ENCODE assay signal across 8 cellular contexts in genomic region chr19:36009220-36009619, GRCh38. TPM values are rescaled to one million over a fixed set of nuclear protein-coding genes. Genes with fewer than 3 reads are reported as not detected.
DNase-seq lines count a peak whose midpoint lies in the region; ATAC-seq and TF ChIP-seq lines count a peak whose summit lies in the region.

No MANE protein-coding gene starts in this region.

- H3K27me3 ChIP-seq in testis = no peaks in the 10 kb centered on the region

- peak; percentile 59 for DNase-seq in NCI-H2196 treated with DMSO at 0.1 percent for 48 hours (lab: John Stamatoyannopoulos, UW; ENCODE audit: unreplicated experiment)
- peak; percentile 54 for DNase-seq in activated CD8-positive, alpha-beta memory T cell treated with anti-CD3 and anti-CD28 coated beads, Interleukin-2, amount 10 ng/mL, durations not matched to agents 7 days and 5 days
- peak; percentile 69 for DNase-seq in erythroblast (lab: John Stamatoyannopoulos, UW)
- peak; percentile 65 for DNase-seq in mucosa of gallbladder (ENCODE audit: low spot score)
- peak; percentile 77 for DNase-seq in testis

- no peaks in the 10 kb centered on the region for H3K9me3 Mint-ChIP-seq in activated CD8-positive, alpha-beta memory T cell treated with anti-CD3 and anti-CD28 coated beads, Interleukin-2, amount 10 ng/mL, durations not matched to agents 7 days and 5 days (ENCODE audit: low read depth)

- no peak for TF ChIP-seq CTCF in testis (IDR thresholded peaks at IDR 0.05)

- H3K4me3 Mint-ChIP-seq in activated CD8-positive, alpha-beta memory T cell treated with anti-CD3 and anti-CD28 coated beads, Interleukin-2, amount 10 ng/mL, durations not matched to agents 7 days and 5 days = no peak overlapping the region

- H3K9me3 ChIP-seq in ES-I3 (ENCODE audit: control insufficient read depth, insufficient read depth, low read length) (no peaks in the 10 kb centered on the region), testis (no peaks in the 10 kb centered on the region)

- H3K4me1 ChIP-seq in ES-I3 (ENCODE audit: insufficient read depth, low read length) = no peaks in the 10 kb centered on the region; the same call in 1 of the 2 replicates
- peaks cover 13% of the 10 kb centered on the region for H3K4me1 ChIP-seq in testis

- TF ChIP-seq POLR2A in erythroblast (IDR thresholded peaks at IDR 0.05; ENCODE audit: low read length) = no peak
- no peak for TF ChIP-seq POLR2A in testis (IDR thresholded peaks at IDR 0.05)

- H3K27ac Mint-ChIP-seq in activated CD8-positive, alpha-beta memory T cell treated with anti-CD3 and anti-CD28 coated beads, Interleukin-2, amount 10 ng/mL, durations not matched to agents 7 days and 5 days = no peak overlapping the region

- CTCF ChIA-PET in activated CD8-positive, alpha-beta memory T cell treated with anti-CD3 and anti-CD28 coated beads, Interleukin-2, amount 10 ng/mL, durations not matched to agents 7 days and 5 days (lab: Charles Lee) = interaction anchor here (1.3 kb wide), 1 partner anchor 51 kb away, joined by 3 read pairs; no protein-coding TSS in a partner anchor

- no peaks in the 10 kb centered on the region for H3K27me3 Mint-ChIP-seq in activated CD8-positive, alpha-beta memory T cell treated with anti-CD3 and anti-CD28 coated beads, Interleukin-2, amount 10 ng/mL, durations not matched to agents 7 days and 5 days

- ATAC-seq in activated CD8-positive, alpha-beta memory T cell treated with anti-CD3 and anti-CD28 coated beads, Interleukin-2, amount 10 ng/mL, durations not matched to agents 7 days and 5 days = peak; percentile 24
- ATAC-seq in HG02588 (IDR thresholded peaks at IDR 0.05; ENCODE audit: unreplicated experiment) (no peak), HG02763 (IDR thresholded peaks at IDR 0.05; ENCODE audit: unreplicated experiment) (no peak)

- intact Hi-C loops in testis (cut with DNase I; ENCODE audit: low total_unique reads) = no loop called here

- peaks cover 14% of the 10 kb centered on the region for H3K4me1 Mint-ChIP-seq in activated CD8-positive, alpha-beta memory T cell treated with anti-CD3 and anti-CD28 coated beads, Interleukin-2, amount 10 ng/mL, durations not matched to agents 7 days and 5 days

- no peaks in the 10 kb centered on the region for H3K36me3 Mint-ChIP-seq in activated CD8-positive, alpha-beta memory T cell treated with anti-CD3 and anti-CD28 coated beads, Interleukin-2, amount 10 ng/mL, durations not matched to agents 7 days and 5 days

- peak overlapping the region; percentile 33 to 45 for H3K4me3 ChIP-seq in testis

- H3K9ac ChIP-seq in ES-I3 (ENCODE audit: low read depth, low read length) = peak overlapping the region; percentile 71; the same call in 1 of the 2 replicates

- WGBS in testis, 2 donors = 2% methylated on average over 18 to 50 of the region's 50 CpGs

- H3K36me3 ChIP-seq in ES-I3 (ENCODE audit: insufficient read depth, low read length) (no peaks in the 10 kb centered on the region), testis (ENCODE audit: low read depth, missing control alignments) (no peaks in the 10 kb centered on the region)

- H3K27ac ChIP-seq in testis = no peak overlapping the region

RNA-seq across cellular contexts. Expression of gene SYNE4, which starts 0.6 kb away (rescaled TPM):
- 1 to 10 TPM; 1.4 to 3.2 TPM for total RNA-seq in activated CD8-positive, alpha-beta memory T cell treated with anti-CD3 and anti-CD28 coated beads, Interleukin-2, amount 10 ng/mL, durations not matched to agents 7 days and 5 days
- total RNA-seq in mucosa of gallbladder (17.4 TPM), testis (1 to 10 TPM in 1 of 2 donors, under 1 TPM in 1; 0.68 to 1.3 TPM)
- polyA plus RNA-seq in testis (ENCODE audit: insufficient read depth, low read depth, low replicate concordance) = 1.8 TPM

RNA-seq across cellular contexts. Expression of gene ALKBH6, which starts 4.8 kb away (rescaled TPM):
- total RNA-seq in activated CD8-positive, alpha-beta memory T cell treated with anti-CD3 and anti-CD28 coated beads, Interleukin-2, amount 10 ng/mL, durations not matched to agents 7 days and 5 days = 10 to 100 TPM; 41.0 to 44.7 TPM
- total RNA-seq in mucosa of gallbladder = 34.9 TPM
- 10 to 100 TPM; 22.8 to 26.3 TPM for total RNA-seq in testis
- polyA plus RNA-seq in testis (ENCODE audit: insufficient read depth, low read depth, low replicate concordance) = 11.9 TPM

RNA-seq across cellular contexts. Expression of gene SDHAF1, which starts 14.2 kb away (rescaled TPM):
- 10 to 100 TPM; 19.8 to 20.2 TPM for total RNA-seq in activated CD8-positive, alpha-beta memory T cell treated with anti-CD3 and anti-CD28 coated beads, Interleukin-2, amount 10 ng/mL, durations not matched to agents 7 days and 5 days
- total RNA-seq in mucosa of gallbladder = 20.0 TPM
- total RNA-seq in testis = 10 to 100 TPM; 40.6 to 55.0 TPM
- 13.0 TPM for polyA plus RNA-seq in testis (ENCODE audit: insufficient read depth, low read depth, low replicate concordance)

RNA-seq across cellular contexts. Expression of gene CLIP3, which starts 23.5 kb away (rescaled TPM):
- total RNA-seq in activated CD8-positive, alpha-beta memory T cell treated with anti-CD3 and anti-CD28 coated beads, Interleukin-2, amount 10 ng/mL, durations not matched to agents 7 days and 5 days = 1 to 10 TPM in 1 of 2 experiments, under 1 TPM in 1; 0.98 to 1.1 TPM
- total RNA-seq in mucosa of gallbladder (74.0 TPM), testis (10 to 100 TPM; 20.7 to 24.2 TPM)
- polyA plus RNA-seq in testis (ENCODE audit: insufficient read depth, low read depth, low replicate concordance) = 18.2 TPM

RNA-seq across cellular contexts. Expression of gene THAP8, which starts 44.9 kb away (rescaled TPM):
- 1 to 10 TPM; 2.4 to 4.2 TPM for total RNA-seq in activated CD8-positive, alpha-beta memory T cell treated with anti-CD3 and anti-CD28 coated beads, Interleukin-2, amount 10 ng/mL, durations not matched to agents 7 days and 5 days
- total RNA-seq in mucosa of gallbladder = 12.9 TPM
- total RNA-seq in testis = 10 to 100 TPM; 25.0 to 34.2 TPM
- polyA plus RNA-seq in testis (ENCODE audit: insufficient read depth, low read depth, low replicate concordance) = 25.8 TPM
